Comparison of ENCODE assay signal across 27 cellular contexts in the genomic region with DNA sequence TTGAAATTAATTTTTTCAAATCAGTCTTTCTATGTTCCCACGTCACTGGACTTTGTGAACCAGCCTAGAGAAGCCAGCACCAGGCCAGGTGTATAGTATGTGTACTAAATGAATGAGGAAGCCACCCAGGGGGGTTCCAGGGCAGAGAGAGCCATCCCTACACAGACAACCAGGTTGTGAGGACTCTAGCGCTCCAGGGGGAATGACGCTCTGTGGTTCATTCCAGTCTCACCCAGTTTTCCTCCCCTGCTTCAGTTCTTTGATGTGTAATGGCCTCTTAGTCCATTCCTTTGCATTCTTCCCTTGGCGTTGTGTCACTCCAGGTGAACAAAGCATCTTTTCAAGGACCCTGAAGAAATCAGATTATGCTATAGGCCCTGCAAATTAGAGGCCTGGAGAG.
DNase-seq lines count a peak whose midpoint lies in the region; ATAC-seq, FAIRE-seq and TF ChIP-seq lines count a peak whose summit lies in the region.
"Had no signal": no experiment of that assay in that cellular context is flagged by ENCODE, and none has a peak within 500 bp of the region (broad histone marks: within the 10 kb centered on the region; RNA-seq: fewer than 3 reads in every experiment).

No MANE protein-coding gene starts in this region.

- H3K9me3 ChIP-seq in astrocyte (ENCODE audit: insufficient read depth, low read depth, low read length) (peaks cover 5% of the 10 kb centered on the region), trophoblast cell (ENCODE audit: insufficient read depth, low read depth, low read length) (peaks cover 3% of the 10 kb centered on the region), stomach (peaks cover 0 to 4% (median 0%) of the 10 kb centered on the region in 4 donors)
- H3K9me3 ChIP-seq: A549, BE2C had no signal

- H3K18ac ChIP-seq in trophoblast cell (ENCODE audit: low read length): no peak overlapping the region

- H4K20me1 ChIP-seq in astrocyte (ENCODE audit: insufficient read depth, low read length): no peaks in the 10 kb centered on the region
- H4K20me1 ChIP-seq: BLaER1 treated with 17β-estradiol and CSF1 and Interleukin-3, amounts not matched to agents 10 nM and 100 nM had no signal

- H3K27me3 ChIP-seq in H7 (ENCODE audit: control insufficient read depth, insufficient read depth, low read length) (no peaks in the 10 kb centered on the region), astrocyte (ENCODE audit: insufficient read depth, low read length) (peaks cover 3% of the 10 kb centered on the region), trophoblast cell (ENCODE audit: insufficient read depth, low read length) (no peaks in the 10 kb centered on the region), stomach (no peaks in the 10 kb centered on the region)
- H3K27me3 ChIP-seq: BE2C; BLaER1 treated with 17β-estradiol and CSF1 and Interleukin-3, amounts not matched to agents 10 nM and 100 nM had no signal

- no CpG with 5 or more reads among the region's 4 CpGs for WGBS in trophoblast cell (ENCODE audit: extremely low coverage, insufficient coverage, insufficient read length)
- 62 to 90% (median 76%) methylated on average over 4 of the region's 4 CpGs for WGBS in stomach, 5 donors

- H3K36me3 Mint-ChIP-seq in astrocyte (ENCODE audit: low read depth, unreplicated experiment): no peaks in the 10 kb centered on the region
- H3K36me3 Mint-ChIP-seq: CD14-positive monocyte; CD8-positive, alpha-beta memory T cell had no signal

- no peak overlapping the region for H3K4me3 Mint-ChIP-seq in astrocyte (ENCODE audit: unreplicated experiment)
- H3K4me3 Mint-ChIP-seq: CD14-positive monocyte; CD4-positive, alpha-beta T cell; CD8-positive, alpha-beta memory T cell had no signal

- H2AK5ac ChIP-seq in trophoblast cell (ENCODE audit: low read length): no peak overlapping the region

- no peaks in the 10 kb centered on the region for H3K79me2 ChIP-seq in astrocyte (ENCODE audit: insufficient read depth, low read length)
- peaks cover 5% of the 10 kb centered on the region for H3K79me2 ChIP-seq in trophoblast cell (ENCODE audit: control insufficient read depth, insufficient read depth, low read length, poor library complexity)

- no peak for TF ChIP-seq CTCF in astrocyte (IDR thresholded peaks at IDR 0.05; ENCODE audit: insufficient read depth, low read depth, low read length)
- no peak for TF ChIP-seq CTCF in RWPE1 (conservative IDR thresholded peaks at IDR 0.05; ENCODE audit: low read depth)
- no peak for TF ChIP-seq CTCF in stomach (IDR thresholded peaks at IDR 0.05)

- intact Hi-C loops in stomach (cut with DNase I; ENCODE audit: low total_unique reads): no loop called here

- H3K79me1 ChIP-seq in trophoblast cell (ENCODE audit: low read length): peaks cover 44% of the 10 kb centered on the region

- peak; percentile 85 for DNase-seq in ELF-1 (ENCODE audit: low read depth, low spot score)
- DNase-seq in H7: peak; percentile 13
- no peak for DNase-seq in astrocyte (ENCODE audit: low read depth)
- peak; percentile 88 to 94 for DNase-seq in trophoblast cell
- DNase-seq in RWPE1 (ENCODE audit: low spot score): no peak
- DNase-seq in stomach: no peak
- DNase-seq: 8988T; ACHN; AML-193; BE2C; CD4-positive, alpha-beta T cell; CD8-positive, alpha-beta memory T cell; DMS 273 treated with DMSO at 0.1 percent for 48 hours; DMS79; EL; GF-D8; GOT3; HCEC 1CT had no signal

- H2BK12ac ChIP-seq in trophoblast cell (ENCODE audit: low read length): no peak overlapping the region

- H3K4me2 ChIP-seq in astrocyte (ENCODE audit: low read length): no peak overlapping the region
- H3K4me2 ChIP-seq in trophoblast cell (ENCODE audit: low read length): no peak overlapping the region
- H3K4me2 ChIP-seq: A549 had no signal

- peak overlapping the region; percentile 65 for H2BK120ac ChIP-seq in trophoblast cell (ENCODE audit: insufficient read depth, low read length, poor library complexity)

- H3K14ac ChIP-seq in trophoblast cell (ENCODE audit: low read length): no peak overlapping the region

- POLR2A ChIA-PET in RWPE1 (lab: Yijun Ruan, JAX; ENCODE audit: low non-redundant PET): no interaction called here

- CTCF ChIA-PET in RWPE1 (lab: Yijun Ruan, JAX): no interaction called here

- H3K27ac Mint-ChIP-seq in astrocyte (ENCODE audit: unreplicated experiment): peak overlapping the region; percentile 35
- H3K27ac Mint-ChIP-seq: CD14-positive monocyte; CD4-positive, alpha-beta T cell; CD8-positive, alpha-beta memory T cell had no signal

- H3K4me1 ChIP-seq in astrocyte (ENCODE audit: insufficient read depth, low read length) (peaks cover 14% of the 10 kb centered on the region), trophoblast cell (ENCODE audit: control insufficient read depth in 1 of 2, insufficient read depth in 2 of 2, low read length in 2 of 2) (peaks cover 25 to 37% of the 10 kb centered on the region in 2 experiments), stomach (no peaks in the 10 kb centered on the region)

- FAIRE-seq in astrocyte (lab: Jason Lieb, UNC): no peak
- FAIRE-seq: A549, D721Med, GM12891, GM18507, GM19239, H54 had no signal

- TF ChIP-seq POLR2A in stomach (IDR thresholded peaks at IDR 0.05): no peak

- H4K91ac ChIP-seq in trophoblast cell (ENCODE audit: low read depth, low read length): peak overlapping the region; percentile 81

- H3K27me3 Mint-ChIP-seq in astrocyte (ENCODE audit: low read depth, unreplicated experiment): no peaks in the 10 kb centered on the region

- no peak overlapping the region for H3K4me3 ChIP-seq in H7 (ENCODE audit: insufficient read depth, low read depth, low read length)
- no peak overlapping the region for H3K4me3 ChIP-seq in astrocyte (ENCODE audit: insufficient read depth, low read depth, low read length)
- no peak overlapping the region for H3K4me3 ChIP-seq in trophoblast cell (ENCODE audit: low read depth, low read length)
- H3K4me3 ChIP-seq in stomach: no peak overlapping the region
- H3K4me3 ChIP-seq: A549; BLaER1 treated with 17β-estradiol and CSF1 and Interleukin-3, amounts not matched to agents 10 nM and 100 nM had no signal

- no peaks in the 10 kb centered on the region for H3K36me3 ChIP-seq in H7 (replicated peaks; ENCODE audit: control insufficient read depth, insufficient read depth, low read length)
- H3K36me3 ChIP-seq in astrocyte (ENCODE audit: insufficient read depth, low read length): no peaks in the 10 kb centered on the region
- H3K36me3 ChIP-seq in trophoblast cell (ENCODE audit: control insufficient read depth in 1 of 2, insufficient read depth in 2 of 2, low read length in 2 of 2): peaks cover 0 to 3% of the 10 kb centered on the region in 2 experiments
- H3K36me3 ChIP-seq in stomach: no peaks in the 10 kb centered on the region
- H3K36me3 ChIP-seq: BE2C; BLaER1 treated with 17β-estradiol and CSF1 and Interleukin-3, amounts not matched to agents 10 nM and 100 nM had no signal

- H3K4me1 Mint-ChIP-seq in astrocyte (ENCODE audit: low read depth, unreplicated experiment): peaks cover 23% of the 10 kb centered on the region
- H3K4me1 Mint-ChIP-seq: CD14-positive monocyte; CD8-positive, alpha-beta memory T cell had no signal

- peak overlapping the region; percentile 90 for H2BK5ac ChIP-seq in trophoblast cell (ENCODE audit: low read depth, low read length, poor library complexity)

- H3K9ac ChIP-seq in astrocyte (ENCODE audit: low read length) (no peak overlapping the region), trophoblast cell (ENCODE audit: low read length) (no peak overlapping the region)
- H3K9ac ChIP-seq: BLaER1 treated with 17β-estradiol and CSF1 and Interleukin-3, amounts not matched to agents 10 nM and 100 nM had no signal

- H3K27ac ChIP-seq in astrocyte (ENCODE audit: low read depth, low read length): no peak overlapping the region
- H3K27ac ChIP-seq in trophoblast cell (ENCODE audit: low read depth, low read length): peak overlapping the region; percentile 73
- no peak overlapping the region for H3K27ac ChIP-seq in RWPE1
- H3K27ac ChIP-seq in stomach: no peak overlapping the region
- H3K27ac ChIP-seq: A549; BLaER1 treated with 17β-estradiol and CSF1 and Interleukin-3, amounts not matched to agents 10 nM and 100 nM had no signal

- H2AFZ ChIP-seq in astrocyte (ENCODE audit: low read depth, low read length) (no peak overlapping the region), trophoblast cell (ENCODE audit: insufficient read depth, low read length, poor library complexity) (no peak overlapping the region)

- ATAC-seq in HG02938 (IDR thresholded peaks at IDR 0.05; ENCODE audit: unreplicated experiment): no peak
- ATAC-seq: A549 had no signal

- no peak overlapping the region for H3K23ac ChIP-seq in trophoblast cell (ENCODE audit: low read length)

- H3K9me3 Mint-ChIP-seq in astrocyte (ENCODE audit: unreplicated experiment): peaks cover under 1% of the 10 kb centered on the region
- H3K9me3 Mint-ChIP-seq: CD4-positive, alpha-beta T cell; CD8-positive, alpha-beta memory T cell had no signal

- no peak overlapping the region for H4K8ac ChIP-seq in trophoblast cell (ENCODE audit: low read depth, low read length)

- TF ChIP-seq EP300 in stomach (IDR thresholded peaks at IDR 0.05): no peak

- H4K12ac ChIP-seq in trophoblast cell (ENCODE audit: low read depth, low read length): no peak overlapping the region

- no peak overlapping the region for H3K4ac ChIP-seq in trophoblast cell (ENCODE audit: low read depth, low read length)

Comparison
In these comparisons a context has a peak if more than half of its experiments do, and no peak if none do; other contexts are left out.
1. DNase-seq: peak in ELF-1 (single experiment), H7 (single experiment) and trophoblast cell (2 of 2); none in astrocyte (single experiment), RWPE1 (single experiment) and stomach (single experiment).